In genomic region chr16:15043344-15043743, GRCh38 we compare ENCODE assay signal across 17 cellular contexts.
"Had no signal": no experiment of that assay in that cellular context is flagged by ENCODE, and none has a peak within 500 bp of the region (broad histone marks: within the 10 kb centered on the region; RNA-seq: fewer than 3 reads in every experiment).

No MANE protein-coding gene starts in this region.

- H3K4me1 ChIP-seq: parathyroid adenoma had no signal

- DNase-seq: activated CD4-positive, alpha-beta memory T cell treated with anti-CD3 and anti-CD28 coated beads for 36 hours; activated CD4-positive, alpha-beta T cell treated with anti-CD3 and anti-CD28 coated beads for 1 hour; activated CD8-positive, alpha-beta memory T cell treated with anti-CD3 and anti-CD28 coated beads, Interleukin-2, amount 10 ng/mL, durations not matched to agents 7 days and 5 days; activated T-cell treated with anti-CD3 and anti-CD28 coated beads, Interleukin-2, amount 50 U/mL, for 1 hour; body of pancreas; cerebellar nuclear complex; effector memory CD8-positive, alpha-beta T cell; islet precursor cell; left ventricle myocardium inferior; mesendoderm; natural killer cell; stimulated activated CD4-positive, alpha-beta T cell treated with anti-CD3 and anti-CD28 coated beads, Interleukin-1b, Interleukin-23, amount 100 ng/mL, for 48 hours; stimulated activated naive CD8-positive, alpha-beta T cell treated with anti-CD3 and anti-CD28 coated beads, Interleukin-15, amount 100 ng/mL, for 72 hours; T-cell; T1000 had no signal

- H3K9me3 ChIP-seq: body of pancreas, left ventricle myocardium inferior, neutrophil had no signal

- H3K27ac ChIP-seq: body of pancreas, left ventricle myocardium inferior, neutrophil, parathyroid adenoma had no signal

- H3K79me2 ChIP-seq: parathyroid adenoma had no signal

- H3K4me3 ChIP-seq: body of pancreas, left ventricle myocardium inferior had no signal

- H3K9ac ChIP-seq: parathyroid adenoma had no signal

- H3K27me3 ChIP-seq: body of pancreas, neutrophil had no signal

- ATAC-seq: activated CD8-positive, alpha-beta memory T cell treated with anti-CD3 and anti-CD28 coated beads, Interleukin-2, amount 10 ng/mL, durations not matched to agents 7 days and 5 days; body of pancreas; effector memory CD8-positive, alpha-beta T cell; natural killer cell; stimulated activated naive CD8-positive, alpha-beta T cell treated with anti-CD3 and anti-CD28 coated beads, Interleukin-15, amount 100 ng/mL, for 72 hours; T-cell had no signal

- H2AFZ ChIP-seq: parathyroid adenoma had no signal
